Comparison of ENCODE assay signal across 14 cellular contexts in genomic region chr3:122964844-122965243, GRCh38.
A peak's percentile ranks its signal among the peaks of the same experiment; 100 is the strongest.
DNase-seq lines count a peak whose midpoint lies in the region; ATAC-seq and TF ChIP-seq lines count a peak whose summit lies in the region.
"Had no signal": no experiment of that assay in that cellular context is flagged by ENCODE, and none has a peak within 500 bp of the region (broad histone marks: within the 10 kb centered on the region; RNA-seq: fewer than 3 reads in every experiment).

No MANE protein-coding gene starts in this region.

- ATAC-seq in left cardiac atrium (no peak), HG02981 (IDR thresholded peaks at IDR 0.05; ENCODE audit: unreplicated experiment) (no peak)

- H3K27ac ChIP-seq in right atrium auricular region = peak overlapping the region; percentile 18 to 21
- no peak overlapping the region for H3K27ac ChIP-seq in iPS-20b (ENCODE audit: low read length)

- H3K9me3 ChIP-seq in right atrium auricular region = no peaks in the 10 kb centered on the region
- H3K9me3 ChIP-seq in iPS-20b (ENCODE audit: insufficient read depth, low read depth, low read length) = no peaks in the 10 kb centered on the region
- H3K9me3 ChIP-seq: HAP-1, MG63 had no signal

- no peak overlapping the region for H3K9ac ChIP-seq in iPS-20b (ENCODE audit: low read depth, low read length)

- DNase-seq in right atrium auricular region (ENCODE audit: low spot score) (no peak), left cardiac atrium (no peak), NCI-H82 treated with DMSO at 0.1 percent for 48 hours (lab: John Stamatoyannopoulos, UW; ENCODE audit: unreplicated experiment) (peak; percentile 65), NCI-H2081 treated with DMSO at 0.1 percent for 48 hours (lab: John Stamatoyannopoulos, UW) (no peak)
- no peak for DNase-seq in activated CD4-positive, alpha-beta T cell treated with anti-CD3 and anti-CD28 coated beads, Interleukin-2, amount 50 U/mL, for 1 hour
- DNase-seq: ACHN, COR-L47, MG63, NCI-H1092 treated with DMSO at 0.1 percent for 48 hours, NCI-H2029, NCI-H510A had no signal

- no peak overlapping the region for H3K4me3 ChIP-seq in right atrium auricular region
- 0 out of 2 replicates have a peak overlapping the region, but pooled peaks have one; percentile 23 for H3K4me3 ChIP-seq in iPS-20b (ENCODE audit: low read length)
- H3K4me3 ChIP-seq: HAP-1, MG63 had no signal

- H3K36me3 ChIP-seq in right atrium auricular region (no peaks in the 10 kb centered on the region), iPS-20b (ENCODE audit: insufficient read depth, low read depth, low read length) (no peaks in the 10 kb centered on the region)
- H3K36me3 ChIP-seq: HAP-1, MG63 had no signal

- H3K27me3 ChIP-seq in right atrium auricular region (no peaks in the 10 kb centered on the region), iPS-20b (ENCODE audit: insufficient read depth, low read length) (no peaks in the 10 kb centered on the region)
- H3K27me3 ChIP-seq: MG63 had no signal

- intact Hi-C loops in left cardiac atrium (cut with DNase I) = no loop called here

- H3K4me1 ChIP-seq in right atrium auricular region (peaks cover 0 to 46% of the 10 kb centered on the region in 2 donors), iPS-20b (ENCODE audit: insufficient read depth, low read length) (peaks cover 13% of the 10 kb centered on the region)
- H3K4me1 ChIP-seq: HAP-1 had no signal

- no peak for TF ChIP-seq CTCF in right atrium auricular region (IDR thresholded peaks at IDR 0.05)
